In the genomic region with DNA sequence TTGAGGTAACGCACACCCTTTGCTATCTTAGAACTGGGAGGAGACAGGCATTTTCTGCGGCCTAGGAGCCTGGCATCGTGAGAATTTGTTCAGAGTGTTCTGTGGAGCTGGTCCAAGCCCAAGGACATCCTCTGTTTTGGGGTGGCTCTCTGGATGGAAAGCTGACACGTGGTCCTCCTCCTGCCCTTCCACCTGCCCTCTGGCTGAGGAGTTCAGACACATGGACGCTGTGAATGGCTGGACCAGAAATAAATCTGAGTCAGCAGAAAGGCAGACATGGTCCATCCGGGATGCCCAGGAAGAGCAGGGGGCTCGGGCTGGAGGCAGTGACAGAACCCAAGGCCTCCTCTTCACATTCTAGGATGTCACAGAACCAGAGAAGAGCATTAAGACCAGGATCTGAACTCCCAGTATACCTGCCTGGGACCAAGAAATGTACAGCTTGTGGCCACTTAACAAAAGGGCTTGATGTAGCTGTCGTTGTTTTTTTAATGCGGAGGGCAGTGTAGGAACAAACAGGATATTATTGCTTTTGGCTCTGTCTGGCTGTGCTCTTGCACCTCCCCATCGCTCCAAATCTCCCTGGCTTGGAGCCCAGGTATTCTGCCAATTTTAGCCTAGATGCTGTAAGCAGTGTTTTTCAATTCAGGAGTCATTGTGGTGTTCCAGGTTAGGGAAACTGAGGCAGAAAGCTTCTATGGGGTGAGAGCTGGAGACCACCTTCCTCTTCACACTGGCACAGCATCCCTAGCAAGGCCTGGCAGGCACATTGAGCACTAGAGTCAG, we compare ENCODE assay signal across 19 cellular contexts. TPM values are rescaled to one million over a fixed set of nuclear protein-coding genes. Genes with fewer than 3 reads are reported as not detected.
DNase-seq lines count a peak whose midpoint lies in the region; TF ChIP-seq lines count a peak whose summit lies in the region.
"Had no signal": no experiment of that assay in that cellular context is flagged by ENCODE, and none has a peak within 500 bp of the region (broad histone marks: within the 10 kb centered on the region; RNA-seq: fewer than 3 reads in every experiment).

No MANE protein-coding gene starts in this region.

- no peaks in the 10 kb centered on the region for H3K9me3 ChIP-seq in parathyroid adenoma (ENCODE audit: control insufficient read depth, low read length)
- H3K9me3 ChIP-seq: upper lobe of right lung had no signal

- peaks cover 7% of the 10 kb centered on the region for H3K27me3 Mint-ChIP-seq in activated naive CD4-positive, alpha-beta T cell treated with anti-CD3 and anti-CD28 coated beads, Interleukin-2, amount 10 ng/mL, durations not matched to agents 7 days and 5 days
- peaks cover 3% of the 10 kb centered on the region for H3K27me3 Mint-ChIP-seq in activated naive CD4-positive, alpha-beta T cell treated with anti-CD3 and anti-CD28 coated beads for 36 hours (ENCODE audit: low read depth)
- H3K27me3 Mint-ChIP-seq in osteocyte (ENCODE audit: unreplicated experiment), result no peaks in the 10 kb centered on the region
- H3K27me3 Mint-ChIP-seq: central memory CD8-positive, alpha-beta T cell had no signal

- no peak overlapping the region for H3K9ac ChIP-seq in parathyroid adenoma

- H3K36me3 Mint-ChIP-seq in activated naive CD4-positive, alpha-beta T cell treated with anti-CD3 and anti-CD28 coated beads, Interleukin-2, amount 10 ng/mL, durations not matched to agents 7 days and 5 days, result peaks cover 2% of the 10 kb centered on the region
- H3K36me3 Mint-ChIP-seq in activated naive CD4-positive, alpha-beta T cell treated with anti-CD3 and anti-CD28 coated beads for 36 hours (ENCODE audit: low read depth), result no peaks in the 10 kb centered on the region
- H3K36me3 Mint-ChIP-seq in osteocyte (ENCODE audit: unreplicated experiment), result no peaks in the 10 kb centered on the region

- no peaks in the 10 kb centered on the region for H3K27me3 ChIP-seq in parathyroid adenoma (ENCODE audit: control insufficient read depth, insufficient read depth, low read length)
- H3K27me3 ChIP-seq: upper lobe of right lung had no signal

- H3K36me3 ChIP-seq in parathyroid adenoma (ENCODE audit: control insufficient read depth, insufficient read depth, low read length), result no peaks in the 10 kb centered on the region
- H3K36me3 ChIP-seq: upper lobe of right lung had no signal

- DNase-seq in activated naive CD4-positive, alpha-beta T cell treated with anti-CD3 and anti-CD28 coated beads, Interleukin-2, amount 10 ng/mL, durations not matched to agents 7 days and 5 days, result no peak
- DNase-seq in activated naive CD4-positive, alpha-beta T cell treated with anti-CD3 and anti-CD28 coated beads for 36 hours, result no peak
- DNase-seq in fibroblast of the aortic adventitia (ENCODE audit: low read depth) (peak; percentile 56), OCI-M2 (lab: John Stamatoyannopoulos, UW; ENCODE audit: unreplicated experiment) (no peak), NCI-H1417 treated with DMSO at 0.1 percent for 48 hours (lab: John Stamatoyannopoulos, UW) (no peak), osteocyte (ENCODE audit: extremely low spot score, unreplicated experiment) (no peak), HT-29 (ENCODE audit: low spot score) (no peak)
- DNase-seq: activated B cell treated with CpG ODN at 0.5 μM for 24 hours; activated CD8-positive, alpha-beta memory T cell treated with anti-CD3 and anti-CD28 coated beads, Interleukin-2, amount 50 U/mL, for 4 hours; activated naive CD4-positive, alpha-beta T cell treated with Interleukin-2 at 50 U/mL for 16 hours; COR-L47; glutamatergic neuron; NCI-H1092; posterior cingulate gyrus; upper lobe of right lung had no signal

- peaks cover 4% of the 10 kb centered on the region for H3K79me2 ChIP-seq in parathyroid adenoma

- intact Hi-C loops in activated naive CD4-positive, alpha-beta T cell treated with anti-CD3 and anti-CD28 coated beads for 36 hours (cut with micrococcal nuclease), result no loop called here

- H3K9me3 Mint-ChIP-seq in activated naive CD4-positive, alpha-beta T cell treated with anti-CD3 and anti-CD28 coated beads, Interleukin-2, amount 10 ng/mL, durations not matched to agents 7 days and 5 days, result no peaks in the 10 kb centered on the region
- no peaks in the 10 kb centered on the region for H3K9me3 Mint-ChIP-seq in activated naive CD4-positive, alpha-beta T cell treated with anti-CD3 and anti-CD28 coated beads for 36 hours
- no peaks in the 10 kb centered on the region for H3K9me3 Mint-ChIP-seq in osteocyte (ENCODE audit: unreplicated experiment)
- H3K9me3 Mint-ChIP-seq: activated B cell treated with CpG ODN at 0.5 μM for 24 hours; central memory CD8-positive, alpha-beta T cell had no signal

- H3K4me3 ChIP-seq in fibroblast of the aortic adventitia (ENCODE audit: low read depth, low read length) (no peak overlapping the region), parathyroid adenoma (ENCODE audit: low read depth, low read length) (peak overlapping the region; percentile 13)
- H3K4me3 ChIP-seq: upper lobe of right lung had no signal

- H3K4me1 ChIP-seq in parathyroid adenoma, result no peaks in the 10 kb centered on the region

- H3K4me1 Mint-ChIP-seq in activated naive CD4-positive, alpha-beta T cell treated with anti-CD3 and anti-CD28 coated beads, Interleukin-2, amount 10 ng/mL, durations not matched to agents 7 days and 5 days, result peaks cover 33% of the 10 kb centered on the region
- H3K4me1 Mint-ChIP-seq in activated naive CD4-positive, alpha-beta T cell treated with anti-CD3 and anti-CD28 coated beads for 36 hours (ENCODE audit: low read depth), result peaks cover 14% of the 10 kb centered on the region
- H3K4me1 Mint-ChIP-seq in osteocyte (ENCODE audit: unreplicated experiment), result no peaks in the 10 kb centered on the region

- peak overlapping the region; percentile 73 for H3K27ac Mint-ChIP-seq in activated naive CD4-positive, alpha-beta T cell treated with anti-CD3 and anti-CD28 coated beads, Interleukin-2, amount 10 ng/mL, durations not matched to agents 7 days and 5 days
- H3K27ac Mint-ChIP-seq in activated naive CD4-positive, alpha-beta T cell treated with anti-CD3 and anti-CD28 coated beads for 36 hours, result no peak overlapping the region
- no peak overlapping the region for H3K27ac Mint-ChIP-seq in osteocyte (ENCODE audit: unreplicated experiment)
- H3K27ac Mint-ChIP-seq: activated B cell treated with CpG ODN at 0.5 μM for 24 hours had no signal

- no peak overlapping the region for H3K27ac ChIP-seq in parathyroid adenoma
- H3K27ac ChIP-seq: upper lobe of right lung had no signal

- CTCF ChIA-PET in activated naive CD4-positive, alpha-beta T cell treated with anti-CD3 and anti-CD28 coated beads, Interleukin-2, amount 10 ng/mL, durations not matched to agents 7 days and 5 days (lab: Charles Lee), result no interaction called here
- CTCF ChIA-PET in activated naive CD4-positive, alpha-beta T cell treated with anti-CD3 and anti-CD28 coated beads for 36 hours (lab: Charles Lee), result interaction anchor here (0.7 kb wide), 1 partner anchor 63 kb away, joined by 3 read pairs; no protein-coding TSS in a partner anchor

- H3K4me2 ChIP-seq in parathyroid adenoma (ENCODE audit: low read length), result peak overlapping the region; percentile 58

- TF ChIP-seq CTCF in fibroblast of the aortic adventitia (IDR thresholded peaks at IDR 0.05; ENCODE audit: insufficient read depth, low read length), result no peak
- TF ChIP-seq CTCF in parathyroid adenoma (IDR thresholded peaks at IDR 0.05), result no peak
- TF ChIP-seq CTCF in osteocyte (IDR thresholded peaks at IDR 0.05), result no peak

- no peak overlapping the region for H3K4me3 Mint-ChIP-seq in activated naive CD4-positive, alpha-beta T cell treated with anti-CD3 and anti-CD28 coated beads, Interleukin-2, amount 10 ng/mL, durations not matched to agents 7 days and 5 days
- H3K4me3 Mint-ChIP-seq in activated naive CD4-positive, alpha-beta T cell treated with anti-CD3 and anti-CD28 coated beads for 36 hours, result no peak overlapping the region
- no peak overlapping the region for H3K4me3 Mint-ChIP-seq in osteocyte (ENCODE audit: unreplicated experiment)
- H3K4me3 Mint-ChIP-seq: activated B cell treated with CpG ODN at 0.5 μM for 24 hours; central memory CD8-positive, alpha-beta T cell had no signal

- H2AFZ ChIP-seq in parathyroid adenoma, result no peak overlapping the region

RNA-seq across cellular contexts. Expression of gene CKMT2, which starts 2.4 kb away (rescaled TPM):
- not detected for total RNA-seq in activated naive CD4-positive, alpha-beta T cell treated with anti-CD3 and anti-CD28 coated beads for 36 hours
- total RNA-seq in fibroblast of the aortic adventitia (ENCODE audit: low replicate concordance), result 1.4 TPM in 1 of 2 replicates, not detected in the other
- total RNA-seq in osteocyte, result not detected in 2 replicates
- 0.44 TPM in 1 of 2 replicates, not detected in the other for total RNA-seq in HT-29 (2014; rRNA removed; shearing (Covaris generic))
- total RNA-seq: activated B cell treated with CpG ODN at 0.5 μM for 24 hours, kidney epithelial cell, OCI-LY7 had no signal
